In the genomic region with DNA sequence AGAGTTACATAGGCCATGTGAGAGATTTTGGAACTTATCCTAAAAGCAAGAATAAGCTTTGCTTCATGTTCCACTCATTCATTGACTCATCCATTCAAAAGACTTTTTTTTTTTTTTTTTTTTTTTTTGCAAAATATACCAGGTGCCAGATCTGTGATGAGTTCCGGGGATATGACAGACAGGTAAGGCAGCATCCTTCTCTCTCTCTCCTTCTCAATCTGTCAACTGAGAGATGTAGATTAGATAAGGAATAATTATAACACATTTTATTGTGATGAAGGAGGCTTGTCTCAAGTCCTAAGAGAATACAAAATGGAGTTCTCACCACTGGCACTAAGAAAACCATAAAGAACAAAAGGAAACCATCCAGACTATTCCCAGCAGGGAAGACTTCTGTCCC, we compare ENCODE assay signal across 28 cellular contexts.
"Had no signal": no experiment of that assay in that cellular context is flagged by ENCODE, and none has a peak within 500 bp of the region (broad histone marks: within the 10 kb centered on the region; RNA-seq: fewer than 3 reads in every experiment).

No MANE protein-coding gene starts in this region.

- DNase-seq: naive thymus-derived CD8-positive, alpha-beta T cell; nephron progenitor cell; occipital lobe; ovary; posterior cingulate gyrus; psoas muscle; right cardiac atrium; right lobe of liver; sigmoid colon; small intestine; stimulated activated CD4-positive, alpha-beta T cell treated with anti-CD3 and anti-CD28 coated beads, Interleukin-15, amount 100 ng/mL, for 24 hours; stimulated activated CD4-positive, alpha-beta T cell treated with anti-CD3 and anti-CD28 coated beads, Interleukin-2, amount 100 ng/mL, for 24 hours; stimulated activated CD4-positive, alpha-beta T cell treated with anti-CD3 and anti-CD28 coated beads, Interleukin-2, amount 100 ng/mL, for 48 hours; stimulated activated CD4-positive, alpha-beta T cell treated with anti-CD3 and anti-CD28 coated beads, Interleukin-4, amount 100 ng/mL, for 24 hours; stimulated activated naive B cell treated with anti-CD40 and anti-IgM and Interleukin-4, amounts not matched to agents 10 μg/mL and 1 μg/mL and 100 μg/mL, for 72 hours; stimulated activated naive CD4-positive, alpha-beta T cell treated with Interleukin-2 at 50 U/mL for 16 hours; stomach; substantia nigra; testis; tibial artery; transverse colon; upper lobe of right lung; uterus had no signal

- H3K9me3 ChIP-seq: ovary, psoas muscle, right lobe of liver, sigmoid colon, stomach, suprapubic skin, testis, tibial artery, transverse colon, upper lobe of right lung, uterus had no signal

- H2AFZ ChIP-seq: neural progenitor cell, parathyroid adenoma had no signal

- H3K4me2 ChIP-seq: neural progenitor cell had no signal

- H3K36me3 ChIP-seq: neural progenitor cell, ovary, right lobe of liver, sigmoid colon, stomach, suprapubic skin, tibial artery, transverse colon, upper lobe of right lung, uterus had no signal

- H3K27ac ChIP-seq: neural progenitor cell, ovary, parathyroid adenoma, psoas muscle, right lobe of liver, sigmoid colon, stomach, suprapubic skin, testis, tibial artery, transverse colon, upper lobe of right lung, uterus had no signal

- H3K27me3 ChIP-seq: neural progenitor cell, ovary, right lobe of liver, sigmoid colon, stomach, suprapubic skin, testis, tibial artery, transverse colon, upper lobe of right lung, uterus had no signal

- H3K4me1 ChIP-seq: neural progenitor cell, psoas muscle, suprapubic skin, testis, upper lobe of right lung, uterus had no signal

- H3K4me3 ChIP-seq: neural progenitor cell, ovary, psoas muscle, right lobe of liver, sigmoid colon, stomach, suprapubic skin, testis, tibial artery, transverse colon, upper lobe of right lung, uterus had no signal

- H3K79me2 ChIP-seq: parathyroid adenoma had no signal

- ATAC-seq: naive thymus-derived CD8-positive, alpha-beta T cell; natural killer cell treated with Interleukin-12 subunit alpha and Interleukin-12 subunit beta and Interleukin-15 and Interleukin-18, amount 100 ng/mL, for 72 hours; psoas muscle; right cardiac atrium; right lobe of liver; stimulated activated effector memory CD8-positive, alpha-beta T cell treated with anti-CD3 and anti-CD28 coated beads, Interleukin-12 subunit alpha, Interleukin-12 subunit beta, amount 100 ng/mL, for 72 hours; stimulated activated naive B cell treated with anti-CD40 and anti-IgM and Interleukin-4, amounts not matched to agents 10 μg/mL and 1 μg/mL and 100 μg/mL, for 72 hours; upper lobe of right lung had no signal

- H3K9ac ChIP-seq: neural progenitor cell, parathyroid adenoma had no signal
